ENCODE assay signal across 9 cellular contexts in the genomic region with DNA sequence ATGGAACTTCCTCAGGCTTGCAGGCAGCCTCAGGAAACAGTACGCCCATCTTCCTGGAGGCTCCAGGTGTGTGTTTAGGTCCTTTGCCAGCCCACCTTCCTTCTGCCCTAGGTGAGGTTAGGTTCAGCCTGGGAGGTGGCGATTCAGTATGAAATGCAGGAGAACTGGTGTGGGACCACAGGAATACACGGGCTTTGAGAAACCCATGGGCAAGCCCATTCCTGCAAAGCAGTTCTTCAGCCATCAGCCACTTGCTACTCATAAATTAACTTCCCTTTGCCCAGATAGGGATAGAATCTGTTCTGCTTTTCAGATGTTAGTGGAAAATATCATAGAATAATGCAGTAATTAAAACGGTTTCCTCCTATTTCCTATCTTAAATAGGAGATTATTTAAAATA. TPM values are rescaled to one million over a fixed set of nuclear protein-coding genes. Genes with fewer than 3 reads are reported as not detected.
DNase-seq lines count a peak whose midpoint lies in the region; ATAC-seq, FAIRE-seq and TF ChIP-seq lines count a peak whose summit lies in the region.
"Had no signal": no experiment of that assay in that cellular context is flagged by ENCODE, and none has a peak within 500 bp of the region (broad histone marks: within the 10 kb centered on the region; RNA-seq: fewer than 3 reads in every experiment).

No MANE protein-coding gene starts in this region.

- no peak for DNase-seq in CD8-positive, alpha-beta memory T cell
- DNase-seq in K562 (ENCODE audit: extremely low read depth in 1 of 4, low spot score in 3 of 4) (no peak), NCI-H345 (lab: John Stamatoyannopoulos, UW) (no peak), psoas muscle (no peak), ecto neural progenitor cell (ENCODE audit: low spot score) (no peak)
- peak in 1 of 9 donors; percentile 23 for DNase-seq in naive thymus-derived CD4-positive, alpha-beta T cell

- in situ Hi-C loops in K562 (cut with MboI): no loop called here

- H3K4me2 ChIP-seq in K562 (ENCODE audit: insufficient read depth, low read length): no peak overlapping the region

- H3K79me2 ChIP-seq in K562 (ENCODE audit: control insufficient read depth, insufficient read depth, low read length): peaks cover 76% of the 10 kb centered on the region

- TF ChIP-seq POLR2A in K562 (conservative IDR thresholded peaks at IDR 0.05): no peak

- no peaks in the 10 kb centered on the region for H3K27me3 Mint-ChIP-seq in CD8-positive, alpha-beta memory T cell
- H3K27me3 Mint-ChIP-seq in naive thymus-derived CD4-positive, alpha-beta T cell: no peaks in the 10 kb centered on the region
- H3K27me3 Mint-ChIP-seq: IgD-negative memory B cell had no signal

- POLR2A ChIA-PET in CD8-positive, alpha-beta memory T cell (lab: Charles Lee): interaction anchor here (0.6 to 1.8 kb wide), 7 partner anchors 9 to 102 kb away, joined by 3 to 14 read pairs (median 3); partner anchors contain the start of gene TBC1D14
- POLR2A ChIA-PET in K562 (lab: Yijun Ruan, JAX): interaction anchor here (0.7 to 1.3 kb wide), 6 partner anchors 9 to 28 kb away, joined by 3 to 4 read pairs (median 3); no protein-coding TSS in a partner anchor
- POLR2A ChIA-PET in naive thymus-derived CD4-positive, alpha-beta T cell (lab: Charles Lee): interaction anchor here (0.7 to 6.0 kb wide), 16 partner anchors 9 to 301 kb away, joined by 3 to 62 read pairs (median 7); partner anchors contain the start of genes BLOC1S4, GRPEL1, MRFAP1 and TBC1D14

- peaks cover 10% of the 10 kb centered on the region for H3K9me1 ChIP-seq in K562 (ENCODE audit: control insufficient read depth, insufficient read depth, low read length)

- H2AFZ ChIP-seq in K562 (ENCODE audit: low read depth, low read length): no peak overlapping the region

- H3K27ac Mint-ChIP-seq in CD8-positive, alpha-beta memory T cell: peak overlapping the region; percentile 76 to 99 (median 88)
- peak overlapping the region; percentile 76 to 94 (median 90) for H3K27ac Mint-ChIP-seq in naive thymus-derived CD4-positive, alpha-beta T cell

- no peak for TF ChIP-seq CTCF in K562 (IDR thresholded peaks at IDR 0.05 in 2 of 3, conservative IDR thresholded peaks at IDR 0.05 in 1 of 3; ENCODE audit: insufficient read depth in 2 of 3, low read depth in 1 of 3, low read length in 3 of 3)
- TF ChIP-seq CTCF in psoas muscle (IDR thresholded peaks at IDR 0.05): no peak

- peak overlapping the region; percentile 45 for H3K4me3 ChIP-seq in CD8-positive, alpha-beta memory T cell (ENCODE audit: low read length)
- H3K4me3 ChIP-seq in K562 (no peak overlapping the region), psoas muscle (no peak overlapping the region)
- H3K4me3 ChIP-seq in naive thymus-derived CD4-positive, alpha-beta T cell (ENCODE audit: low read length): peak overlapping the region; percentile 29

- no peaks in the 10 kb centered on the region for H3K36me3 ChIP-seq in CD8-positive, alpha-beta memory T cell (ENCODE audit: insufficient read depth, low read length)
- H3K36me3 ChIP-seq in K562 (ENCODE audit: control insufficient read depth, insufficient read depth, low read length) (peaks cover 65% of the 10 kb centered on the region; the same call in 2 of the 3 replicates), psoas muscle (ENCODE audit: insufficient read depth in 1 of 2, low read depth in 1 of 2) (no peaks in the 10 kb centered on the region)
- H3K36me3 ChIP-seq in naive thymus-derived CD4-positive, alpha-beta T cell (ENCODE audit: control insufficient read depth in 2 of 3, insufficient read depth in 3 of 3, low read length in 3 of 3): peaks cover 0 to 12% (median 0%) of the 10 kb centered on the region in 3 experiments

- no peak for TF ChIP-seq RAD21 in K562 (CRISPR knock-in tag; conservative IDR thresholded peaks at IDR 0.05 in 1 of 2, IDR thresholded peaks at IDR 0.05 in 1 of 2)

- intact Hi-C loops in K562 (cut with micrococcal nuclease) (loop anchor here (2.0 kb wide), 1 partner anchor 25 kb away; no protein-coding TSS in a partner anchor), psoas muscle (cut with DNase I) (no loop called here)
- intact Hi-C loops in naive thymus-derived CD4-positive, alpha-beta T cell (cut with micrococcal nuclease): loop anchor here (1.0 to 2.0 kb wide), 9 partner anchors 14 to 159 kb away; partner anchors contain the start of genes TBC1D14 (in 2 of the 2), GRPEL1 (in 1 of the 2) and KIAA0232 (in 1 of the 2)

- CTCF ChIA-PET in CD8-positive, alpha-beta memory T cell (lab: Charles Lee): interaction anchor here (1.2 to 2.4 kb wide), 5 partner anchors 24 to 222 kb away, joined by 4 to 15 read pairs (median 5); no protein-coding TSS in a partner anchor
- CTCF ChIA-PET in K562 (lab: Yijun Ruan, JAX; ENCODE audit: low intra/inter-chr PET ratio): no interaction called here
- CTCF ChIA-PET in naive thymus-derived CD4-positive, alpha-beta T cell (lab: Charles Lee): interaction anchor here (0.6 to 2.2 kb wide), 6 partner anchors 25 to 129 kb away, joined by 3 to 8 read pairs (median 6); no protein-coding TSS in a partner anchor

- H3K36me3 Mint-ChIP-seq in CD8-positive, alpha-beta memory T cell: peaks cover 0 to 11% (median 0%) of the 10 kb centered on the region in 3 donors
- peaks cover 0 to 15% (median 0%) of the 10 kb centered on the region in 5 donors for H3K36me3 Mint-ChIP-seq in naive thymus-derived CD4-positive, alpha-beta T cell
- H3K36me3 Mint-ChIP-seq: IgD-negative memory B cell had no signal

- H3K4me3 Mint-ChIP-seq in CD8-positive, alpha-beta memory T cell: peak overlapping the region; percentile 67 to 93 (median 78)
- peak overlapping the region; percentile 72 to 91 (median 83) for H3K4me3 Mint-ChIP-seq in naive thymus-derived CD4-positive, alpha-beta T cell

- no peaks in the 10 kb centered on the region for H3K27me3 ChIP-seq in CD8-positive, alpha-beta memory T cell (ENCODE audit: insufficient read depth, low read length, poor library complexity, severe bottlenecking)
- no peaks in the 10 kb centered on the region for H3K27me3 ChIP-seq in K562 (ENCODE audit: control insufficient read depth in 2 of 2, insufficient read depth in 2 of 2, low read length in 2 of 2)
- no peaks in the 10 kb centered on the region for H3K27me3 ChIP-seq in naive thymus-derived CD4-positive, alpha-beta T cell (ENCODE audit: control insufficient read depth in 2 of 2, insufficient read depth in 2 of 2, low read length in 2 of 2)
- no peaks in the 10 kb centered on the region for H3K27me3 ChIP-seq in psoas muscle (ENCODE audit: insufficient read depth in 3 of 3, low read length in 2 of 3)

- H3K4me1 Mint-ChIP-seq in CD8-positive, alpha-beta memory T cell: peaks cover 71 to 90% (median 76%) of the 10 kb centered on the region in 3 donors
- H3K4me1 Mint-ChIP-seq in naive thymus-derived CD4-positive, alpha-beta T cell: peaks cover 51 to 88% (median 76%) of the 10 kb centered on the region in 7 donors

- peak overlapping the region in 1 of 2 experiments; percentile 12; a peak in 1 of 4 replicates for H3K9ac ChIP-seq in K562 (ENCODE audit: insufficient read depth in 1 of 2, low read depth in 2 of 2, low read length in 2 of 2)

- WGBS in K562 (ENCODE audit: insufficient coverage, low coverage, missing lambda C conversion rate): 30% methylated on average over 4 of the region's 4 CpGs
- WGBS in psoas muscle, 3 donors: 60 to 77% (median 66%) methylated on average over 4 of the region's 4 CpGs

- no peak for TF ChIP-seq EP300 in K562 (IDR thresholded peaks at IDR 0.05; ENCODE audit: low read length)

- no TSS peak for BruUV-seq in K562 (replicated peaks; lab: Mats Ljungman, UMichigan)

- H3K4me1 ChIP-seq in CD8-positive, alpha-beta memory T cell (ENCODE audit: insufficient read depth, low read length): peaks cover 54% of the 10 kb centered on the region
- peaks cover 36 to 56% of the 10 kb centered on the region in 2 experiments for H3K4me1 ChIP-seq in K562 (replicated peaks in 1 of 2; ENCODE audit: control insufficient read depth in 2 of 2, insufficient read depth in 2 of 2, low read length in 2 of 2)
- peaks cover 46 to 51% of the 10 kb centered on the region in 2 donors for H3K4me1 ChIP-seq in naive thymus-derived CD4-positive, alpha-beta T cell (ENCODE audit: control insufficient read depth in 2 of 2, insufficient read depth in 2 of 2, low read length in 2 of 2)
- peaks cover 21% of the 10 kb centered on the region for H3K4me1 ChIP-seq in psoas muscle

- H3K9me3 Mint-ChIP-seq in CD8-positive, alpha-beta memory T cell: no peaks in the 10 kb centered on the region
- no peaks in the 10 kb centered on the region for H3K9me3 Mint-ChIP-seq in naive thymus-derived CD4-positive, alpha-beta T cell
- H3K9me3 Mint-ChIP-seq: IgD-negative memory B cell had no signal

- no peak for FAIRE-seq in K562 (lab: Jason Lieb, UNC)

- peaks cover 67% of the 10 kb centered on the region for H4K20me1 ChIP-seq in K562 (replicated peaks; ENCODE audit: control insufficient read depth, insufficient read depth, low read length)

- H3K27ac ChIP-seq in CD8-positive, alpha-beta memory T cell (ENCODE audit: low read depth, low read length): peak overlapping the region; percentile 13
- H3K27ac ChIP-seq in K562 (ENCODE audit: extremely low read depth, low read depth, low read length) (peak overlapping the region; percentile 73; the same call in 2 of the 3 replicates), psoas muscle (no peak overlapping the region)
- peak overlapping the region; percentile 61 for H3K27ac ChIP-seq in naive thymus-derived CD4-positive, alpha-beta T cell (ENCODE audit: low read depth, low read length)

- ATAC-seq in HG03469 (IDR thresholded peaks at IDR 0.05; ENCODE audit: unreplicated experiment) (peak; percentile 13), K562 (no peak), GM19351 (IDR thresholded peaks at IDR 0.05; ENCODE audit: unreplicated experiment) (no peak), psoas muscle (no peak)
- ATAC-seq in naive thymus-derived CD4-positive, alpha-beta T cell: peak; percentile 18

- no peaks in the 10 kb centered on the region for H3K9me3 ChIP-seq in CD8-positive, alpha-beta memory T cell (ENCODE audit: low read length)
- H3K9me3 ChIP-seq in K562 (replicated peaks; ENCODE audit: control insufficient read depth, insufficient read depth, low read depth, low read length) (no peaks in the 10 kb centered on the region), psoas muscle (no peaks in the 10 kb centered on the region)
- no peaks in the 10 kb centered on the region for H3K9me3 ChIP-seq in naive thymus-derived CD4-positive, alpha-beta T cell (ENCODE audit: control insufficient read depth in 2 of 3, low read length in 3 of 3)

RNA-seq across cellular contexts. Expression of gene TBC1D14, which starts 32.2 kb away (rescaled TPM):
- 10 to 100 TPM; 38.0 to 43.7 TPM for total RNA-seq in CD8-positive, alpha-beta memory T cell
- polyA plus RNA-seq in CD8-positive, alpha-beta memory T cell: 48.5 TPM
- 61.0 and 70.3 TPM in 2 replicates for total RNA-seq in K562 (2011; cell fraction: chromatin; rRNA removed; ENCODE audit: low replicate concordance)
- total RNA-seq in K562 (2011; cell fraction: nucleolus; rRNA removed): 50.4 and 54.0 TPM in 2 replicates
- 45.9 and 49.3 TPM in 2 replicates for total RNA-seq in K562 (2011; cell fraction: nucleoplasm; rRNA removed)
- total RNA-seq in K562 (2014; rRNA removed): 50.2 and 54.4 TPM in 2 replicates
- 44.8 and 45.5 TPM in 2 replicates for total RNA-seq in K562 (2014; rRNA removed; fragmentation: Illumina TruSeq; extraction: Trizol)
- total RNA-seq in K562 (2015; rRNA removed; fragmentation: Illumina TruSeq; extraction: Trizol): 55.8 and 57.7 TPM in 2 replicates
- 55.4 and 59.6 TPM in 2 replicates for total RNA-seq in K562 (2021)
- polyA plus RNA-seq in K562 (2011; rRNA removed): 31.4 and 41.2 TPM in 2 replicates
- polyA plus RNA-seq in K562 (2011; cell fraction: cytosol; rRNA removed): 37.0 and 43.7 TPM in 2 replicates
- 37.0 and 46.2 TPM in 2 replicates for polyA plus RNA-seq in K562 (2011; cell fraction: nucleus; rRNA removed)
- polyA plus RNA-seq in K562 (2012): 45.4 TPM in 2 replicates
- polyA plus RNA-seq in K562 (2014; fragmentation: Illumina TruSeq; extraction: Trizol): 46.2 and 47.7 TPM in 2 replicates
- polyA plus RNA-seq in K562 (2014; fragmentation: Nextera tagmentation; extraction: Ambion mirVana): 1 to 10 TPM; 2.1 to 2.7 TPM
- polyA plus RNA-seq in K562 (2014; rRNA removed): 43.3 and 50.8 TPM in 2 replicates
- polyA minus RNA-seq in K562 (2011; rRNA and poly(A)+ RNA removed): 51.1 and 64.3 TPM in 2 replicates
- polyA minus RNA-seq in K562 (2011; cell fraction: cytosol; rRNA and poly(A)+ RNA removed): 29.6 and 35.1 TPM in 2 replicates
- 26.1 and 34.0 TPM in 2 replicates for polyA minus RNA-seq in K562 (2011; cell fraction: nucleus; rRNA and poly(A)+ RNA removed)
- total RNA-seq in naive thymus-derived CD4-positive, alpha-beta T cell: 10 to 100 TPM; 42.9 to 72.2 (median 58.3) TPM
- 10 to 100 TPM; 34.4 to 53.5 TPM for polyA plus RNA-seq in naive thymus-derived CD4-positive, alpha-beta T cell
- total RNA-seq in psoas muscle: 10 to 100 TPM; 32.7 to 45.5 (median 35.6) TPM
- polyA plus RNA-seq in psoas muscle: 10 to 100 TPM; 14.7 to 44.3 (median 17.7) TPM

Comparison
In these comparisons a context has a peak if more than half of its experiments do, and no peak if none do; other contexts are left out.
1. H3K4me3 ChIP-seq: peak in CD8-positive, alpha-beta memory T cell (single experiment) and naive thymus-derived CD4-positive, alpha-beta T cell (single experiment); none in K562 (single experiment) and psoas muscle (single experiment).
2. ATAC-seq: peak in HG03469 (single experiment) and naive thymus-derived CD4-positive, alpha-beta T cell (single experiment); none in K562 (single experiment), GM19351 (single experiment) and psoas muscle (0 of 4).
3. intact Hi-C loops: an anchor here in K562 (2.0 kb wide) and naive thymus-derived CD4-positive, alpha-beta T cell (1.0 to 2.0 kb wide); none called in psoas muscle.